In the genomic region with DNA sequence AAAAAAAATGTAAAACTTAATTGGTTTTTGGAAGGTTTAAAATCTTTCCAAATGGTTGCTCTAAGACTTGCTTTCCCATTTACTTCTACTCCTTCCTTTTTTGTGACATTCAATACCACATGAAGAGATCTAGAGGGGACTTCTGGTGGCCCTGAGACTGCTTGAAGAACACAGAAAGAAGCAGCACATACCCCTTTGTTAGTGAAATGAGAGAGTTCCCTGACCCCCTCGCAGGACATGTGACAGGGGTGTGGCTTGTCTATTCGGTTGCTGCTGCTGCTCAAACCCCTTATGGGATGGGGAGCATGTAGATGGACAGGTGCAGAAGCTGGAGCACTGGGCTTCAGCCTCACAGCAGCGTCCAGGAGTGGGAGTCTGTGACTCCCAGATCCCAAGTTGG, we compare ENCODE assay signal across 21 cellular contexts.
"Had no signal": no experiment of that assay in that cellular context is flagged by ENCODE, and none has a peak within 500 bp of the region (broad histone marks: within the 10 kb centered on the region; RNA-seq: fewer than 3 reads in every experiment).

No MANE protein-coding gene starts in this region.

- H3K27me3 Mint-ChIP-seq: activated naive CD8-positive, alpha-beta T cell had no signal

- H3K27ac ChIP-seq: body of pancreas, cardiac muscle cell, epithelial cell of prostate, gastroesophageal sphincter, pancreas, testis, uterus had no signal

- H3K27ac Mint-ChIP-seq: activated T-helper 2 cell treated with anti-CD3 and anti-CD28 coated beads, Interferon-gamma antibody, Interleukin-2, Interleukin-4, amounts not matched to agents 10 μg/mL and 5 μg/mL and 100 μg/mL, durations not matched to agents 14 hours and 24 hours and 36 hours; nephron had no signal

- H3K9me3 Mint-ChIP-seq: activated T-helper 2 cell treated with anti-CD3 and anti-CD28 coated beads, Interferon-gamma antibody, Interleukin-2, Interleukin-4, amounts not matched to agents 10 μg/mL and 5 μg/mL and 100 μg/mL, durations not matched to agents 14 hours and 24 hours and 36 hours had no signal

- H3K9me3 ChIP-seq: body of pancreas, pancreas, testis, uterus had no signal

- H3K4me3 Mint-ChIP-seq: activated naive CD8-positive, alpha-beta T cell; nephron had no signal

- H3K36me3 ChIP-seq: cardiac muscle cell, pancreas, uterus had no signal

- H3K4me1 Mint-ChIP-seq: nephron had no signal

- H3K4me1 ChIP-seq: body of pancreas, gastroesophageal sphincter, pancreas, testis, uterus had no signal

- H3K4me3 ChIP-seq: body of pancreas, cardiac muscle cell, gastroesophageal sphincter, pancreas, testis, uterus had no signal

- H3K27me3 ChIP-seq: body of pancreas, cardiac muscle cell, gastroesophageal sphincter, pancreas, testis, uterus had no signal

- ATAC-seq: body of pancreas, gastroesophageal sphincter, left ventricle myocardium superior, pancreas, right cardiac atrium had no signal

- DNase-seq: activated CD4-positive, alpha-beta T cell treated with anti-CD3 and anti-CD28 coated beads for 4 hours; activated CD4-positive, alpha-beta T cell treated with anti-CD3 and anti-CD28 coated beads, Interleukin-2, amount 50 U/mL, for 48 hours; activated CD4-positive, CD25-positive, alpha-beta regulatory T cell; activated naive CD4-positive, alpha-beta T cell; body of pancreas; head of caudate nucleus; hypothalamus; left ventricle myocardium superior; pancreas; right cardiac atrium; stimulated activated CD4-positive, alpha-beta T cell treated with anti-CD3 and anti-CD28 coated beads, Interleukin-12 subunit alpha, Interleukin-12 subunit beta, amount 100 ng/mL, for 4 hours; T1000; testis; trophoblast cell; uterus had no signal
